In genomic region chr15:55526559-55527036, GRCh38 we compare ENCODE assay signal across 8 cellular contexts. TPM values are rescaled to one million over a fixed set of nuclear protein-coding genes. Genes with fewer than 3 reads are reported as not detected.
A peak's percentile ranks its signal among the peaks of the same experiment; 100 is the strongest.
DNase-seq lines count a peak whose midpoint lies in the region; ATAC-seq and TF ChIP-seq lines count a peak whose summit lies in the region.

No MANE protein-coding gene starts in this region.

- no peak for TF ChIP-seq EP300 in esophagus muscularis mucosa (IDR thresholded peaks at IDR 0.05)

- DNase-seq in activated CD8-positive, alpha-beta memory T cell treated with anti-CD3 and anti-CD28 coated beads, Interleukin-2, amount 10 ng/mL, durations not matched to agents 7 days and 5 days: no peak
- DNase-seq in activated CD8-positive, alpha-beta memory T cell treated with anti-CD3 and anti-CD28 coated beads, Interleukin-2, amount 50 U/mL, for 4 hours: no peak
- DNase-seq in HT1080 (ENCODE audit: low read depth) (peak; percentile 47), SK-N-DZ (ENCODE audit: low spot score) (peak; percentile 69), esophagus muscularis mucosa (ENCODE audit: extremely low spot score) (no peak), NCI-H187 (lab: John Stamatoyannopoulos, UW) (no peak)

- TF ChIP-seq CTCF in esophagus muscularis mucosa (IDR thresholded peaks at IDR 0.05) (peak; percentile 40 to 49 (median 45)), parathyroid adenoma (IDR thresholded peaks at IDR 0.05) (peak; percentile 46)

- peak overlapping the region in 1 of 4 donors; percentile 12 for H3K4me3 ChIP-seq in esophagus muscularis mucosa
- no peak overlapping the region for H3K4me3 ChIP-seq in parathyroid adenoma (ENCODE audit: low read depth, low read length)

- H3K27me3 ChIP-seq in esophagus muscularis mucosa: no peaks in the 10 kb centered on the region
- no peaks in the 10 kb centered on the region for H3K27me3 ChIP-seq in parathyroid adenoma (ENCODE audit: control insufficient read depth, insufficient read depth, low read length)

- no peak for TF ChIP-seq POLR2A in esophagus muscularis mucosa (IDR thresholded peaks at IDR 0.05; ENCODE audit: low read depth)

- no peak overlapping the region for H3K4me2 ChIP-seq in parathyroid adenoma (ENCODE audit: low read length)

- H3K4me3 Mint-ChIP-seq in activated CD8-positive, alpha-beta memory T cell treated with anti-CD3 and anti-CD28 coated beads, Interleukin-2, amount 10 ng/mL, durations not matched to agents 7 days and 5 days: no peak overlapping the region

- no peaks in the 10 kb centered on the region for H3K36me3 Mint-ChIP-seq in activated CD8-positive, alpha-beta memory T cell treated with anti-CD3 and anti-CD28 coated beads, Interleukin-2, amount 10 ng/mL, durations not matched to agents 7 days and 5 days

- intact Hi-C loops in esophagus muscularis mucosa (cut with DNase I): loop anchor here (2.0 kb wide), 1 partner anchor 114 kb away; no protein-coding TSS in a partner anchor

- 26% methylated on average over 6 of the region's 7 CpGs for WGBS in esophagus muscularis mucosa

- peaks cover 3% of the 10 kb centered on the region for H3K4me1 Mint-ChIP-seq in activated CD8-positive, alpha-beta memory T cell treated with anti-CD3 and anti-CD28 coated beads, Interleukin-2, amount 10 ng/mL, durations not matched to agents 7 days and 5 days

- H3K9me3 ChIP-seq in esophagus muscularis mucosa (no peaks in the 10 kb centered on the region), parathyroid adenoma (ENCODE audit: control insufficient read depth, low read length) (no peaks in the 10 kb centered on the region)

- H3K4me1 ChIP-seq in esophagus muscularis mucosa: no peaks in the 10 kb centered on the region
- no peaks in the 10 kb centered on the region for H3K4me1 ChIP-seq in parathyroid adenoma

- no peak overlapping the region for H3K27ac Mint-ChIP-seq in activated CD8-positive, alpha-beta memory T cell treated with anti-CD3 and anti-CD28 coated beads, Interleukin-2, amount 10 ng/mL, durations not matched to agents 7 days and 5 days

- H3K36me3 ChIP-seq in esophagus muscularis mucosa: no peaks in the 10 kb centered on the region
- H3K36me3 ChIP-seq in parathyroid adenoma (ENCODE audit: control insufficient read depth, insufficient read depth, low read length): no peaks in the 10 kb centered on the region

- H3K9ac ChIP-seq in parathyroid adenoma: no peak overlapping the region

- H2AFZ ChIP-seq in parathyroid adenoma: peak overlapping the region; percentile 78

- no peak overlapping the region for H3K27ac ChIP-seq in esophagus muscularis mucosa (replicated peaks in 1 of 4)
- H3K27ac ChIP-seq in parathyroid adenoma: no peak overlapping the region

- H3K27me3 Mint-ChIP-seq in activated CD8-positive, alpha-beta memory T cell treated with anti-CD3 and anti-CD28 coated beads, Interleukin-2, amount 10 ng/mL, durations not matched to agents 7 days and 5 days: peaks cover 37% of the 10 kb centered on the region

- no peaks in the 10 kb centered on the region for H3K79me2 ChIP-seq in parathyroid adenoma

- peak; percentile 42 for ATAC-seq in activated CD8-positive, alpha-beta memory T cell treated with anti-CD3 and anti-CD28 coated beads, Interleukin-2, amount 10 ng/mL, durations not matched to agents 7 days and 5 days
- peak; percentile 75 for ATAC-seq in GM19467 (IDR thresholded peaks at IDR 0.05; ENCODE audit: unreplicated experiment)

- CTCF ChIA-PET in activated CD8-positive, alpha-beta memory T cell treated with anti-CD3 and anti-CD28 coated beads, Interleukin-2, amount 10 ng/mL, durations not matched to agents 7 days and 5 days (lab: Charles Lee): interaction anchor here (0.8 to 2.0 kb wide), 6 partner anchors 12 to 319 kb away, joined by 3 to 10 read pairs (median 4); no protein-coding TSS in a partner anchor

- H3K9me3 Mint-ChIP-seq in activated CD8-positive, alpha-beta memory T cell treated with anti-CD3 and anti-CD28 coated beads, Interleukin-2, amount 10 ng/mL, durations not matched to agents 7 days and 5 days (ENCODE audit: low read depth): no peaks in the 10 kb centered on the region

RNA-seq across cellular contexts. Expression of gene DNAAF4, which starts 18.6 kb away (rescaled TPM):
- not detected for total RNA-seq in activated CD8-positive, alpha-beta memory T cell treated with anti-CD3 and anti-CD28 coated beads, Interleukin-2, amount 10 ng/mL, durations not matched to agents 7 days and 5 days
- 2.9 and 5.7 TPM in 2 replicates for total RNA-seq in HT1080 (2014; rRNA removed; shearing (Covaris generic))
- polyA plus RNA-seq in HT1080 (2015; cell fraction: cytosol; rRNA removed): 3.7 and 4.3 TPM in 2 replicates
- 4.6 and 5.9 TPM in 2 replicates for polyA plus RNA-seq in HT1080 (2015; cell fraction: nucleus; rRNA removed)
- polyA plus RNA-seq in SK-N-DZ (2014; cell fraction: cytosol; rRNA removed): 3.8 and 4.9 TPM in 2 replicates
- 3.4 and 4.1 TPM in 2 replicates for polyA plus RNA-seq in SK-N-DZ (2014; cell fraction: nucleus; rRNA removed)
- total RNA-seq in esophagus muscularis mucosa: 1 to 10 TPM in 3 of 4 donors, under 1 TPM in 1; 0.50 to 2.1 (median 1.4) TPM

Comparison
In these comparisons a context has a peak if more than half of its experiments do, and no peak if none do; other contexts are left out.
1. DNase-seq: peak in HT1080 (single experiment) and SK-N-DZ (single experiment); none in activated CD8-positive, alpha-beta memory T cell treated with anti-CD3 and anti-CD28 coated beads, Interleukin-2, amount 10 ng/mL, durations not matched to agents 7 days and 5 days (single experiment), activated CD8-positive, alpha-beta memory T cell treated with anti-CD3 and anti-CD28 coated beads, Interleukin-2, amount 50 U/mL, for 4 hours (single experiment), esophagus muscularis mucosa (single experiment) and NCI-H187 (0 of 2).